In the genomic region with DNA sequence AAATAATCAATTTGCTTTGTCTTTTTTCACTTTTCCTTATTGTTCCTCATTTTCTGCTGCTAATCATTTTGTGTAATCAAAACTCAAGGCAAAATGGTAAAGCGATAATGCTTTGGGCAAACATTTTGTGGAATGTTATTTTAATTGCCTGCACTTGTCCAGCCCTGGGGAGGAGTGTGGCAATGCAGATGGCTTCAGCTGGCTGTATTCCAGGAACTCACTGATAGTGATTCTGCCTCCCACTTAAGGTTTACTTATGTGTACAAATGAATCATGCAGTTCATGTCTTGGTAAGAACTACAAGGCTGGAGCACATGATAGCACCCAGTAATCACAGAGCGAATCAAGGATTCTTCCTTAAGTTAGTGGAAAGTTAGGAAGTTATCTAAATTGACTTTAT, we compare ENCODE assay signal across 14 cellular contexts.
DNase-seq lines count a peak whose midpoint lies in the region; ATAC-seq and TF ChIP-seq lines count a peak whose summit lies in the region.
"Had no signal": no experiment of that assay in that cellular context is flagged by ENCODE, and none has a peak within 500 bp of the region (broad histone marks: within the 10 kb centered on the region; RNA-seq: fewer than 3 reads in every experiment).

No MANE protein-coding gene starts in this region.

- TF ChIP-seq CTCF in A673 (conservative IDR thresholded peaks at IDR 0.05; ENCODE audit: low read depth, low read length) (no peak), fibroblast of the aortic adventitia (IDR thresholded peaks at IDR 0.05; ENCODE audit: insufficient read depth, low read length) (no peak)

- no peaks in the 10 kb centered on the region for H3K9me3 ChIP-seq in A673 (ENCODE audit: low read depth, low read length, poor library complexity, severe bottlenecking)
- no peaks in the 10 kb centered on the region; the same call in 1 of the 2 replicates for H3K9me3 ChIP-seq in SJCRH30 (replicated peaks)

- H3K36me3 ChIP-seq in A673 (ENCODE audit: insufficient read depth, low read length, poor library complexity, severe bottlenecking): no peaks in the 10 kb centered on the region
- H3K36me3 ChIP-seq in SJCRH30: no peaks in the 10 kb centered on the region

- H3K4me3 ChIP-seq in A673 (ENCODE audit: low read depth, low read length, poor library complexity, severe bottlenecking): no peak overlapping the region
- no peak overlapping the region for H3K4me3 ChIP-seq in SJCRH30
- H3K4me3 ChIP-seq in fibroblast of the aortic adventitia (ENCODE audit: low read depth, low read length): no peak overlapping the region

- intact Hi-C loops in A673 (cut with micrococcal nuclease; ENCODE audit: unreplicated experiment): no loop called here

- H3K27me3 ChIP-seq in A673 (replicated peaks; ENCODE audit: insufficient read depth, low read depth, low read length, poor library complexity): no peaks in the 10 kb centered on the region
- no peaks in the 10 kb centered on the region; the same call in 1 of the 2 replicates for H3K27me3 ChIP-seq in SJCRH30

- BruUV-seq in A673 (replicated peaks; lab: Mats Ljungman, UMichigan): no TSS peak

- H3K27ac ChIP-seq in A673 (ENCODE audit: low read depth, low read length, poor library complexity, severe bottlenecking) (no peak overlapping the region), SJCRH30 (no peak overlapping the region; the same call in 1 of the 2 replicates)

- DNase-seq in A673 (ENCODE audit: low spot score) (peak; percentile 46), LHCN-M2 (ENCODE audit: low read depth) (peak; percentile 78), SJCRH30 (peak; percentile 65 to 88), fibroblast of the aortic adventitia (ENCODE audit: low read depth) (peak; percentile 7), NAMALWA (ENCODE audit: low spot score) (no peak)
- no peak for DNase-seq in activated effector memory CD4-positive, alpha-beta T cell treated with anti-CD3 and anti-CD28 coated beads, Interleukin-2, amount 50 U/mL, for 16 hours
- DNase-seq: activated T-cell treated with anti-CD3 and anti-CD28 coated beads, Interleukin-2, amount 50 U/mL, for 4 hours; cortex of kidney; naive thymus-derived CD8-positive, alpha-beta T cell; NK-92 treated with Interleukin-12 subunit alpha and Interleukin-12 subunit beta, amount 100 ng/mL, for 24 hours; stimulated activated CD4-positive, alpha-beta T cell treated with anti-CD3 and anti-CD28 coated beads, Interleukin-15, amount 100 ng/mL, for 24 hours; stimulated activated naive CD4-positive, alpha-beta T cell treated with Interleukin-2 at 50 U/mL for 16 hours had no signal

- ATAC-seq in HG03460 (IDR thresholded peaks at IDR 0.05; ENCODE audit: unreplicated experiment): no peak
- no peak for ATAC-seq in HG02870 (IDR thresholded peaks at IDR 0.05; ENCODE audit: unreplicated experiment)
- ATAC-seq: activated T-cell treated with anti-CD3 and anti-CD28 coated beads, Interleukin-2, amount 50 U/mL, for 4 hours; naive thymus-derived CD8-positive, alpha-beta T cell had no signal

- CTCF ChIA-PET in A673 (lab: Charles Lee): interaction anchor here (1.1 kb wide), 1 partner anchor 14 kb away, joined by 3 read pairs; no protein-coding TSS in a partner anchor

- POLR2A ChIA-PET in A673 (lab: Charles Lee; ENCODE audit: low non-redundant PET): no interaction called here

- H3K4me1 ChIP-seq in A673 (ENCODE audit: insufficient read depth, low read length, poor library complexity, severe bottlenecking) (no peaks in the 10 kb centered on the region), SJCRH30 (peaks cover 27% of the 10 kb centered on the region)

Comparison
In these comparisons a context has a peak if more than half of its experiments do, and no peak if none do; other contexts are left out.
1. DNase-seq: peak in A673 (single experiment), LHCN-M2 (single experiment), SJCRH30 (2 of 2) and fibroblast of the aortic adventitia (single experiment); none in NAMALWA (single experiment) and activated effector memory CD4-positive, alpha-beta T cell treated with anti-CD3 and anti-CD28 coated beads, Interleukin-2, amount 50 U/mL, for 16 hours (single experiment).